In genomic region chr17:43053008-43053407, GRCh38 we compare ENCODE assay signal across 2 cellular contexts. TPM values are rescaled to one million over a fixed set of nuclear protein-coding genes. Genes with fewer than 3 reads are reported as not detected.
"Had no signal": no experiment of that assay in that cellular context is flagged by ENCODE, and none has a peak within 500 bp of the region (broad histone marks: within the 10 kb centered on the region; RNA-seq: fewer than 3 reads in every experiment).

No MANE protein-coding gene starts in this region.

RNA-seq across cellular contexts. Expression of gene RND2, which starts 28.0 kb away (rescaled TPM):
- total RNA-seq: LHCN-M2, NCI-H460 had no signal
